ENCODE assay signal across 2 cellular contexts in genomic region chr6:87747646-87748045, GRCh38.
TF ChIP-seq lines count a peak whose summit lies in the region.

No MANE protein-coding gene starts in this region.

TF ChIP-seq in GM12878, 131 proteins besides CTCF, POLR2A, EP300 and RAD21 (continues in another document):
- TF ChIP-seq ASH2L (IDR thresholded peaks at IDR 0.05; ENCODE audit: borderline replicate concordance, low read depth) (no peak), SIX5 (IDR thresholded peaks at IDR 0.05; ENCODE audit: low read depth, low read length, severe bottlenecking) (no peak), ZZZ3 (IDR thresholded peaks at IDR 0.05; ENCODE audit: control insufficient read depth, insufficient read length, low read depth) (no peak), SREBF2 (IDR thresholded peaks at IDR 0.05; ENCODE audit: low read length) (no peak), CHD2 (IDR thresholded peaks at IDR 0.05; ENCODE audit: borderline replicate concordance, low read depth, low read length) (no peak), KAT2A (conservative IDR thresholded peaks at IDR 0.05; ENCODE audit: control insufficient read depth, low read depth, low read length) (no peak), ZNF24 (IDR thresholded peaks at IDR 0.05) (peak; percentile 96), ZBTB11 (CRISPR knock-in tag; IDR thresholded peaks at IDR 0.05) (no peak), MXI1 (IDR thresholded peaks at IDR 0.05; ENCODE audit: low read depth, low read length) (no peak), MEF2A (IDR thresholded peaks at IDR 0.05; ENCODE audit: insufficient read depth, low read depth, low read length) (no peak), HDAC6 (IDR thresholded peaks at IDR 0.05; ENCODE audit: unreplicated experiment) (no peak), HCFC1 (IDR thresholded peaks at IDR 0.05; ENCODE audit: low read length) (no peak), CEBPB (IDR thresholded peaks at IDR 0.05; ENCODE audit: borderline replicate concordance in 1 of 2, low read depth in 2 of 2, low read length in 2 of 2) (no peak), SRF (IDR thresholded peaks at IDR 0.05; ENCODE audit: low read depth in 2 of 2, low read length in 2 of 2) (no peak), POLR2AphosphoS2 (IDR thresholded peaks at IDR 0.05; ENCODE audit: low read depth, low read length) (no peak), GABPA (IDR thresholded peaks at IDR 0.05; ENCODE audit: low read depth) (no peak), RAD51 (IDR thresholded peaks at IDR 0.05) (no peak), SKIL (IDR thresholded peaks at IDR 0.05; ENCODE audit: low read depth, poor library complexity, severe bottlenecking) (no peak), IKZF2 (IDR thresholded peaks at IDR 0.05) (peak in 1 of 2 experiments; percentile 67; a peak in 2 of 4 replicates), JUNB (IDR thresholded peaks at IDR 0.05) (no peak), GATAD2B (conservative IDR thresholded peaks at IDR 0.05; ENCODE audit: low read depth) (no peak), SUPT20H (IDR thresholded peaks at IDR 0.05; ENCODE audit: borderline replicate concordance, control insufficient read depth, low read depth, low read length) (no peak), BCL11A (IDR thresholded peaks at IDR 0.05; ENCODE audit: low read depth, low read length) (peak; percentile 45; the same call in 1 of the 2 replicates), IRF3 (IDR thresholded peaks at IDR 0.05) (no peak)

TF ChIP-seq in WTC11, 78 proteins besides CTCF, POLR2A, EP300 and RAD21:
- TF ChIP-seq ZNF219 (CRISPR knock-in tag; IDR thresholded peaks at IDR 0.05; ENCODE audit: borderline replicate concordance), result no peak
- no peak for TF ChIP-seq GABPB1 (CRISPR knock-in tag; IDR thresholded peaks at IDR 0.05)
- TF ChIP-seq NR2C2 (CRISPR knock-in tag; IDR thresholded peaks at IDR 0.05), result no peak
- no peak for TF ChIP-seq ZBTB21 (CRISPR knock-in tag; IDR thresholded peaks at IDR 0.05; ENCODE audit: borderline replicate concordance)
- TF ChIP-seq KAT7 (CRISPR knock-in tag; IDR thresholded peaks at IDR 0.05; ENCODE audit: borderline replicate concordance), result no peak
- TF ChIP-seq ZNF317 (CRISPR knock-in tag; IDR thresholded peaks at IDR 0.05; ENCODE audit: borderline replicate concordance, low read depth), result no peak
- TF ChIP-seq ZSCAN18 (CRISPR knock-in tag; IDR thresholded peaks at IDR 0.05), result no peak
- no peak for TF ChIP-seq JAZF1 (CRISPR knock-in tag; IDR thresholded peaks at IDR 0.05)
- no peak for TF ChIP-seq MAX (CRISPR knock-in tag; IDR thresholded peaks at IDR 0.05)
